8 cellular contexts compared by ENCODE assay signal in genomic region chr4:7335363-7336066, GRCh38.
DNase-seq lines count a peak whose midpoint lies in the region; ATAC-seq, FAIRE-seq and TF ChIP-seq lines count a peak whose summit lies in the region.

No MANE protein-coding gene starts in this region.

- no CpG with 5 or more reads among the region's 24 CpGs for WGBS in iPS DF 6.9 (ENCODE audit: insufficient coverage, insufficient read length)

- 0 out of 2 replicates have a peak, but pooled peaks cover 3% of the 10 kb centered on the region for H3K36me3 Mint-ChIP-seq in HFFc6 (ENCODE audit: low read depth)

- H3K36me3 ChIP-seq in RWPE2 (ENCODE audit: low read depth), result no peaks in the 10 kb centered on the region
- no peaks in the 10 kb centered on the region for H3K36me3 ChIP-seq in iPS DF 6.9 (ENCODE audit: control insufficient read depth, insufficient read depth, low read length)

- no peak overlapping the region for H3K27ac Mint-ChIP-seq in HFFc6

- peaks cover 5% of the 10 kb centered on the region; the same call in 1 of the 2 replicates for H3K9me3 Mint-ChIP-seq in HFFc6

- DNase-seq in D721Med (ENCODE audit: insufficient read length, low spot score) (peak; percentile 91), HFFc6 (no peak), RWPE2 (ENCODE audit: low spot score) (no peak), astrocyte of the hippocampus (ENCODE audit: low read depth, low spot score) (peak; percentile 57), iPS DF 6.9 (ENCODE audit: low read depth, low spot score) (peak; percentile 70), SHP77 treated with DMSO at 0.1 percent for 48 hours (lab: John Stamatoyannopoulos, UW) (no peak)
- DNase-seq in stimulated activated CD4-positive, alpha-beta T cell treated with anti-CD3 and anti-CD28 coated beads, Interleukin-1b, Interleukin-23, amount 100 ng/mL, for 24 hours (ENCODE audit: low read depth in 4 of 4, low spot score in 1 of 4), result peak in 3 of 4 experiments; percentile 15 to 59 (median 32)

- no peaks in the 10 kb centered on the region for H3K4me1 Mint-ChIP-seq in HFFc6 (ENCODE audit: low read depth)

- FAIRE-seq in D721Med (lab: Jason Lieb, UNC), result no peak

- H3K27me3 ChIP-seq in RWPE2 (ENCODE audit: insufficient read depth, poor library complexity, severe bottlenecking) (no peaks in the 10 kb centered on the region), iPS DF 6.9 (ENCODE audit: control insufficient read depth, insufficient read depth, low read length) (no peaks in the 10 kb centered on the region)

- no peak overlapping the region for H3K4me3 ChIP-seq in RWPE2 (ENCODE audit: severe bottlenecking)
- no peak overlapping the region for H3K4me3 ChIP-seq in iPS DF 6.9 (ENCODE audit: low read length)

- peaks cover 21% of the 10 kb centered on the region for H3K27me3 Mint-ChIP-seq in HFFc6 (ENCODE audit: insufficient read depth)

- no peaks in the 10 kb centered on the region for H3K4me1 ChIP-seq in RWPE2 (ENCODE audit: insufficient read depth, poor library complexity, severe bottlenecking)
- peaks cover 2% of the 10 kb centered on the region for H3K4me1 ChIP-seq in iPS DF 6.9 (ENCODE audit: control insufficient read depth, insufficient read depth, low read length)

- H3K4me3 Mint-ChIP-seq in HFFc6, result no peak overlapping the region

- no peaks in the 10 kb centered on the region for H3K9me3 ChIP-seq in RWPE2 (ENCODE audit: severe bottlenecking)
- no peaks in the 10 kb centered on the region for H3K9me3 ChIP-seq in iPS DF 6.9 (ENCODE audit: control insufficient read depth, insufficient read depth, low read length)

- no peak overlapping the region for H3K27ac ChIP-seq in RWPE2 (ENCODE audit: poor library complexity, severe bottlenecking)
- no peak overlapping the region for H3K27ac ChIP-seq in iPS DF 6.9 (ENCODE audit: low read length)

- ATAC-seq in RWPE2 (ENCODE audit: low read depth), result peak; percentile 39; the same call in 1 of the 3 replicates
- ATAC-seq in HG02763 (IDR thresholded peaks at IDR 0.05; ENCODE audit: unreplicated experiment), result no peak

- TF ChIP-seq CTCF in D721Med (IDR thresholded peaks at IDR 0.05; ENCODE audit: insufficient read depth, missing control alignments) (peak; percentile 70), HFFc6 (IDR thresholded peaks at IDR 0.05) (peak; percentile 83), RWPE2 (IDR thresholded peaks at IDR 0.05; ENCODE audit: poor library complexity, severe bottlenecking) (peak; percentile 59)

Comparison
In these comparisons a context has a peak if more than half of its experiments do, and no peak if none do; other contexts are left out.
1. DNase-seq: peak in D721Med (single experiment), astrocyte of the hippocampus (single experiment), iPS DF 6.9 (single experiment) and stimulated activated CD4-positive, alpha-beta T cell treated with anti-CD3 and anti-CD28 coated beads, Interleukin-1b, Interleukin-23, amount 100 ng/mL, for 24 hours (3 of 4); none in HFFc6 (single experiment), RWPE2 (single experiment) and SHP77 treated with DMSO at 0.1 percent for 48 hours (single experiment).
2. Peak in every context shown above with its lines, with median percentiles within 50 percentile points of each other: CTCF ChIP-seq.